In genomic region chr21:44337428-44337827, GRCh38 we compare ENCODE assay signal across 12 cellular contexts. TPM values are rescaled to one million over a fixed set of nuclear protein-coding genes. Genes with fewer than 3 reads are reported as not detected.
A peak's percentile ranks its signal among the peaks of the same experiment; 100 is the strongest.
DNase-seq lines count a peak whose midpoint lies in the region; ATAC-seq and TF ChIP-seq lines count a peak whose summit lies in the region.
"Had no signal": no experiment of that assay in that cellular context is flagged by ENCODE, and none has a peak within 500 bp of the region (broad histone marks: within the 10 kb centered on the region; RNA-seq: fewer than 3 reads in every experiment).

No MANE protein-coding gene starts in this region.

- H3K27me3 ChIP-seq in CD4-positive, CD25-positive, alpha-beta regulatory T cell (ENCODE audit: control insufficient read depth, insufficient read depth, low read length): no peaks in the 10 kb centered on the region
- H3K27me3 ChIP-seq in neutrophil: no peaks in the 10 kb centered on the region
- H3K27me3 ChIP-seq in testis: no peaks in the 10 kb centered on the region
- H3K27me3 ChIP-seq: right atrium auricular region had no signal

- no peak for TF ChIP-seq CTCF in neutrophil (IDR thresholded peaks at IDR 0.05)
- no peak for TF ChIP-seq CTCF in testis (IDR thresholded peaks at IDR 0.05)
- no peak for TF ChIP-seq CTCF in Calu3 (IDR thresholded peaks at IDR 0.05; ENCODE audit: unreplicated experiment)

- H3K27me3 Mint-ChIP-seq in CD4-positive, CD25-positive, alpha-beta regulatory T cell: peaks cover 12% of the 10 kb centered on the region
- H3K27me3 Mint-ChIP-seq in IgD-negative memory B cell (no peaks in the 10 kb centered on the region), Calu3 (ENCODE audit: unreplicated experiment) (no peaks in the 10 kb centered on the region)
- H3K27me3 Mint-ChIP-seq in effector memory CD8-positive, alpha-beta T cell: no peaks in the 10 kb centered on the region
- H3K27me3 Mint-ChIP-seq: memory B cell had no signal

- H3K4me3 ChIP-seq in CD4-positive, CD25-positive, alpha-beta regulatory T cell (ENCODE audit: low read depth, low read length): no peak overlapping the region
- no peak overlapping the region for H3K4me3 ChIP-seq in neutrophil (ENCODE audit: low read depth in 1 of 2, low read length in 1 of 2)
- H3K4me3 ChIP-seq in testis: no peak overlapping the region

- peak overlapping the region; percentile 79 for H3K27ac ChIP-seq in CD4-positive, CD25-positive, alpha-beta regulatory T cell (ENCODE audit: insufficient read depth, low read length, poor library complexity, severe bottlenecking)
- H3K27ac ChIP-seq in neutrophil (peak overlapping the region; percentile 96), testis (peak overlapping the region in 1 of 2 donors; percentile 78)

- TF ChIP-seq POLR2A in testis (IDR thresholded peaks at IDR 0.05): no peak

- peak overlapping the region; percentile 52 to 85 (median 78) for H3K27ac Mint-ChIP-seq in CD4-positive, CD25-positive, alpha-beta regulatory T cell
- H3K27ac Mint-ChIP-seq in IgD-negative memory B cell (peak overlapping the region in 2 of 3 donors; percentile 27 to 98), Calu3 (ENCODE audit: unreplicated experiment) (no peak overlapping the region)
- H3K27ac Mint-ChIP-seq in effector memory CD8-positive, alpha-beta T cell: peak overlapping the region in 1 of 2 donors; percentile 99

- no peaks in the 10 kb centered on the region for H3K9me3 ChIP-seq in CD4-positive, CD25-positive, alpha-beta regulatory T cell (ENCODE audit: control insufficient read depth in 2 of 2, low read length in 2 of 2)
- no peaks in the 10 kb centered on the region for H3K9me3 ChIP-seq in neutrophil
- no peaks in the 10 kb centered on the region for H3K9me3 ChIP-seq in testis
- H3K9me3 ChIP-seq: right atrium auricular region, thoracic aorta had no signal

- H3K9me3 Mint-ChIP-seq in CD4-positive, CD25-positive, alpha-beta regulatory T cell: no peaks in the 10 kb centered on the region
- H3K9me3 Mint-ChIP-seq in IgD-negative memory B cell: no peaks in the 10 kb centered on the region
- no peaks in the 10 kb centered on the region for H3K9me3 Mint-ChIP-seq in effector memory CD8-positive, alpha-beta T cell
- no peaks in the 10 kb centered on the region for H3K9me3 Mint-ChIP-seq in Calu3 (ENCODE audit: low read depth, unreplicated experiment)
- H3K9me3 Mint-ChIP-seq: memory B cell had no signal

- no TSS peak for BruUV-seq in Calu3 (replicated peaks; lab: Mats Ljungman, UMichigan)

- no peaks in the 10 kb centered on the region for H3K36me3 Mint-ChIP-seq in CD4-positive, CD25-positive, alpha-beta regulatory T cell
- H3K36me3 Mint-ChIP-seq in IgD-negative memory B cell (no peaks in the 10 kb centered on the region), Calu3 (ENCODE audit: insufficient read depth, unreplicated experiment) (peaks cover 23% of the 10 kb centered on the region)
- H3K36me3 Mint-ChIP-seq in effector memory CD8-positive, alpha-beta T cell (ENCODE audit: insufficient read depth): peaks cover 49% of the 10 kb centered on the region

- peaks cover 2% of the 10 kb centered on the region for H3K36me3 ChIP-seq in CD4-positive, CD25-positive, alpha-beta regulatory T cell (ENCODE audit: control insufficient read depth, insufficient read depth, low read length)
- no peaks in the 10 kb centered on the region for H3K36me3 ChIP-seq in neutrophil
- no peaks in the 10 kb centered on the region for H3K36me3 ChIP-seq in testis (ENCODE audit: low read depth, missing control alignments)

- WGBS in testis, 2 donors: 58 to 63% methylated on average over 4 of the region's 4 CpGs

- H3K4me1 Mint-ChIP-seq in CD4-positive, CD25-positive, alpha-beta regulatory T cell: peaks cover 10 to 27% (median 20%) of the 10 kb centered on the region in 4 donors
- H3K4me1 Mint-ChIP-seq in IgD-negative memory B cell: peaks cover 10 to 17% (median 13%) of the 10 kb centered on the region in 3 donors
- H3K4me1 Mint-ChIP-seq in effector memory CD8-positive, alpha-beta T cell (ENCODE audit: low read depth in 2 of 2): peaks cover 11 to 17% of the 10 kb centered on the region in 2 donors
- H3K4me1 Mint-ChIP-seq in Calu3 (ENCODE audit: low read depth, unreplicated experiment): no peaks in the 10 kb centered on the region

- no peak for ATAC-seq in CD4-positive, CD25-positive, alpha-beta regulatory T cell (ENCODE audit: low read depth in 2 of 2)
- ATAC-seq in effector memory CD8-positive, alpha-beta T cell (replicated peaks): no peak
- no peak for ATAC-seq in GM19035 (IDR thresholded peaks at IDR 0.05; ENCODE audit: unreplicated experiment)

- CTCF ChIA-PET in Calu3 (lab: Charles Lee): interaction anchor here (0.9 to 1.0 kb wide), 2 partner anchors 40 to 173 kb away, joined by 3 read pairs; no protein-coding TSS in a partner anchor

- no peak for DNase-seq in CD4-positive, CD25-positive, alpha-beta regulatory T cell
- no peak for DNase-seq in effector memory CD8-positive, alpha-beta T cell
- DNase-seq in RKO (ENCODE audit: low spot score) (no peak), testis (no peak), Calu3 (no peak)

- intact Hi-C loops in testis (cut with DNase I; ENCODE audit: low total_unique reads): no loop called here
- intact Hi-C loops in Calu3 (cut with micrococcal nuclease; ENCODE audit: unreplicated experiment): no loop called here

- peaks cover 15% of the 10 kb centered on the region for H3K4me1 ChIP-seq in CD4-positive, CD25-positive, alpha-beta regulatory T cell (ENCODE audit: control insufficient read depth, insufficient read depth, low read length, poor library complexity, severe bottlenecking)
- H3K4me1 ChIP-seq in neutrophil (ENCODE audit: control insufficient read depth in 1 of 2, insufficient read depth in 1 of 2, low read depth in 1 of 2, low read length in 1 of 2) (peaks cover 10 to 18% of the 10 kb centered on the region in 2 experiments), testis (peaks cover 29% of the 10 kb centered on the region)

- H3K4me3 Mint-ChIP-seq in CD4-positive, CD25-positive, alpha-beta regulatory T cell: peak overlapping the region; percentile 78 to 93 (median 83)
- H3K4me3 Mint-ChIP-seq in IgD-negative memory B cell: peak overlapping the region in 2 of 4 donors; percentile 72 to 95
- peak overlapping the region; percentile 29 to 37 for H3K4me3 Mint-ChIP-seq in effector memory CD8-positive, alpha-beta T cell
- H3K4me3 Mint-ChIP-seq in Calu3 (ENCODE audit: low read depth, unreplicated experiment): no peak overlapping the region

RNA-seq across cellular contexts. Expression of gene CFAP410, which starts 1.8 kb away (rescaled TPM):
- total RNA-seq in CD4-positive, CD25-positive, alpha-beta regulatory T cell: 49.1 TPM
- polyA plus RNA-seq in CD4-positive, CD25-positive, alpha-beta regulatory T cell: 10 to 100 TPM; 16.4 to 18.1 (median 17.1) TPM
- polyA plus RNA-seq in IgD-negative memory B cell (36.4 TPM), testis (ENCODE audit: insufficient read depth, low read depth, low replicate concordance) (40.8 TPM)
- total RNA-seq in testis (10 to 100 TPM; 71.7 to 81.6 TPM), Calu3 (2022) (7.5 and 8.6 TPM in 2 replicates)

RNA-seq across cellular contexts. Expression of gene TRPM2, which starts 16.0 kb away (rescaled TPM):
- total RNA-seq in CD4-positive, CD25-positive, alpha-beta regulatory T cell: 3.1 TPM
- 1 to 10 TPM in 2 of 4 donors, under 1 TPM in 2; 0.38 to 1.1 (median 0.79) TPM for polyA plus RNA-seq in CD4-positive, CD25-positive, alpha-beta regulatory T cell
- 5.1 TPM for polyA plus RNA-seq in IgD-negative memory B cell
- 1 to 10 TPM; 3.0 to 3.9 TPM for total RNA-seq in testis
- polyA plus RNA-seq in testis (ENCODE audit: insufficient read depth, low read depth, low replicate concordance): 4.9 TPM
- not detected in 2 replicates for total RNA-seq in Calu3 (2022)

RNA-seq across cellular contexts. Expression of gene PFKL, which starts 37.6 kb away (rescaled TPM):
- 204 TPM for total RNA-seq in CD4-positive, CD25-positive, alpha-beta regulatory T cell
- 100 to 1,000 TPM; 125 to 185 (median 157) TPM for polyA plus RNA-seq in CD4-positive, CD25-positive, alpha-beta regulatory T cell
- polyA plus RNA-seq in IgD-negative memory B cell: 130 TPM
- total RNA-seq in testis: 100 to 1,000 TPM; 213 to 298 TPM
- 132 TPM for polyA plus RNA-seq in testis (ENCODE audit: insufficient read depth, low read depth, low replicate concordance)
- 78.9 and 92.8 TPM in 2 replicates for total RNA-seq in Calu3 (2022)

RNA-seq across cellular contexts. Expression of gene AIRE, which starts 51.8 kb away (rescaled TPM):
- total RNA-seq in CD4-positive, CD25-positive, alpha-beta regulatory T cell: 0.39 TPM
- 1 to 10 TPM in 1 of 4 donors, under 1 TPM in 3; 0.07 to 2.0 (median 0.33) TPM for polyA plus RNA-seq in CD4-positive, CD25-positive, alpha-beta regulatory T cell
- polyA plus RNA-seq in IgD-negative memory B cell (0.45 TPM), testis (ENCODE audit: insufficient read depth, low read depth, low replicate concordance) (0.16 TPM)
- total RNA-seq in testis (under 1 TPM; 0.55 to 0.68 TPM), Calu3 (2022) (not detected in 2 replicates)
- total RNA-seq: right atrium auricular region, thoracic aorta had no signal
- polyA plus RNA-seq: aorta had no signal
